ENCODE assay signal across 8 cellular contexts in genomic region chr2:111119847-111120252, GRCh38. TPM values are rescaled to one million over a fixed set of nuclear protein-coding genes. Genes with fewer than 3 reads are reported as not detected.
DNase-seq lines count a peak whose midpoint lies in the region; ATAC-seq and TF ChIP-seq lines count a peak whose summit lies in the region.

No MANE protein-coding gene starts in this region.

- intact Hi-C loops in stomach (cut with DNase I; ENCODE audit: low total_unique reads): loop anchor here (10.0 kb wide), 1 partner anchor 305 kb away; no protein-coding TSS in a partner anchor

- H3K36me3 Mint-ChIP-seq in activated CD8-positive, alpha-beta memory T cell treated with anti-CD3 and anti-CD28 coated beads, Interleukin-2, amount 10 ng/mL, durations not matched to agents 7 days and 5 days: peaks cover 8% of the 10 kb centered on the region
- H3K36me3 Mint-ChIP-seq in activated T-cell treated with anti-CD3 and anti-CD28 coated beads, Interleukin-2, amount 50 U/mL, for 72 hours (ENCODE audit: insufficient read depth in 2 of 2): peaks cover 4 to 10% of the 10 kb centered on the region in 2 donors

- H3K4me1 Mint-ChIP-seq in activated CD8-positive, alpha-beta memory T cell treated with anti-CD3 and anti-CD28 coated beads, Interleukin-2, amount 10 ng/mL, durations not matched to agents 7 days and 5 days: peaks cover 51% of the 10 kb centered on the region
- peaks cover 63% of the 10 kb centered on the region for H3K4me1 Mint-ChIP-seq in activated T-cell treated with anti-CD3 and anti-CD28 coated beads, Interleukin-2, amount 50 U/mL, for 72 hours (ENCODE audit: low read depth)

- peak overlapping the region; percentile 92 for H3K4me3 Mint-ChIP-seq in activated CD8-positive, alpha-beta memory T cell treated with anti-CD3 and anti-CD28 coated beads, Interleukin-2, amount 10 ng/mL, durations not matched to agents 7 days and 5 days
- H3K4me3 Mint-ChIP-seq in activated T-cell treated with anti-CD3 and anti-CD28 coated beads, Interleukin-2, amount 50 U/mL, for 72 hours: peak overlapping the region; percentile 87 to 88

- peaks cover 63% of the 10 kb centered on the region for H3K27me3 Mint-ChIP-seq in activated CD8-positive, alpha-beta memory T cell treated with anti-CD3 and anti-CD28 coated beads, Interleukin-2, amount 10 ng/mL, durations not matched to agents 7 days and 5 days
- peaks cover 10% of the 10 kb centered on the region for H3K27me3 Mint-ChIP-seq in activated T-cell treated with anti-CD3 and anti-CD28 coated beads, Interleukin-2, amount 50 U/mL, for 72 hours (ENCODE audit: low read depth)

- H3K27me3 ChIP-seq in stomach: peaks cover 5 to 55% (median 31%) of the 10 kb centered on the region in 3 donors

- H3K9me3 ChIP-seq in stomach: no peaks in the 10 kb centered on the region

- WGBS in stomach, 5 donors: 5 to 21% (median 16%) methylated on average over 24 to 26 of the region's 26 CpGs

- H3K27ac ChIP-seq in stomach: peak overlapping the region in 3 of 5 donors; percentile 86 to 93 (median 92)

- no peak overlapping the region for H3K27ac Mint-ChIP-seq in activated CD8-positive, alpha-beta memory T cell treated with anti-CD3 and anti-CD28 coated beads, Interleukin-2, amount 10 ng/mL, durations not matched to agents 7 days and 5 days
- H3K27ac Mint-ChIP-seq in activated T-cell treated with anti-CD3 and anti-CD28 coated beads, Interleukin-2, amount 50 U/mL, for 72 hours: no peak overlapping the region

- no peak for DNase-seq in activated CD8-positive, alpha-beta memory T cell treated with anti-CD3 and anti-CD28 coated beads, Interleukin-2, amount 10 ng/mL, durations not matched to agents 7 days and 5 days
- no peak for DNase-seq in activated CD8-positive, alpha-beta memory T cell treated with anti-CD3 and anti-CD28 coated beads for 24 hours
- DNase-seq in activated T-cell treated with anti-CD3 and anti-CD28 coated beads, Interleukin-2, amount 50 U/mL, for 72 hours: peak in 1 of 2 donors; percentile 44
- DNase-seq in stomach (no peak), DMS153 (lab: John Stamatoyannopoulos, UW) (no peak), GM10266 (ENCODE audit: extremely low spot score) (no peak)
- no peak for DNase-seq in activated effector memory CD4-positive, alpha-beta T cell treated with anti-CD3 and anti-CD28 coated beads, Interleukin-2, amount 50 U/mL, for 16 hours

- no peak for TF ChIP-seq EP300 in stomach (IDR thresholded peaks at IDR 0.05)

- no peak for ATAC-seq in activated CD8-positive, alpha-beta memory T cell treated with anti-CD3 and anti-CD28 coated beads, Interleukin-2, amount 10 ng/mL, durations not matched to agents 7 days and 5 days
- no peak for ATAC-seq in activated T-cell treated with anti-CD3 and anti-CD28 coated beads, Interleukin-2, amount 50 U/mL, for 72 hours (replicated peaks in 1 of 2)

- H3K4me3 ChIP-seq in iPS-11a (ENCODE audit: low read depth, low read length): peak overlapping the region; percentile 35
- H3K4me3 ChIP-seq in stomach: peak overlapping the region; percentile 74 to 89 (median 82)

- no peak for TF ChIP-seq POLR2A in stomach (IDR thresholded peaks at IDR 0.05)

- peaks cover 37 to 68% (median 65%) of the 10 kb centered on the region in 4 donors for H3K4me1 ChIP-seq in stomach

- CTCF ChIA-PET in activated CD8-positive, alpha-beta memory T cell treated with anti-CD3 and anti-CD28 coated beads, Interleukin-2, amount 10 ng/mL, durations not matched to agents 7 days and 5 days (lab: Charles Lee): interaction anchor here (1.1 to 1.9 kb wide), 4 partner anchors 20 to 581 kb away, joined by 3 to 9 read pairs (median 4); no protein-coding TSS in a partner anchor

- H3K9me3 Mint-ChIP-seq in activated CD8-positive, alpha-beta memory T cell treated with anti-CD3 and anti-CD28 coated beads, Interleukin-2, amount 10 ng/mL, durations not matched to agents 7 days and 5 days (ENCODE audit: low read depth): no peaks in the 10 kb centered on the region
- H3K9me3 Mint-ChIP-seq in activated T-cell treated with anti-CD3 and anti-CD28 coated beads, Interleukin-2, amount 50 U/mL, for 72 hours: no peaks in the 10 kb centered on the region

- TF ChIP-seq CTCF in stomach (IDR thresholded peaks at IDR 0.05) (no peak), GM10266 (IDR thresholded peaks at IDR 0.05; ENCODE audit: control insufficient read depth, insufficient read depth, low read depth, missing control alignments) (no peak)

- H3K36me3 ChIP-seq in stomach: peaks cover 0 to 13% (median 12%) of the 10 kb centered on the region in 4 donors

RNA-seq across cellular contexts. Expression of gene BCL2L11, which starts 0.9 kb away (rescaled TPM):
- 10 to 100 TPM; 11.9 to 46.8 TPM for total RNA-seq in activated CD8-positive, alpha-beta memory T cell treated with anti-CD3 and anti-CD28 coated beads, Interleukin-2, amount 10 ng/mL, durations not matched to agents 7 days and 5 days
- total RNA-seq in activated T-cell treated with anti-CD3 and anti-CD28 coated beads, Interleukin-2, amount 50 U/mL, for 72 hours: 10 to 100 TPM; 35.4 to 36.0 TPM
- total RNA-seq in stomach: 10 to 100 TPM in 3 of 5 donors, 1 to 10 TPM in 1, under 1 TPM in 1; 0.29 to 41.2 (median 16.2) TPM
- 1 to 10 TPM; 4.3 to 4.9 (median 4.6) TPM for polyA plus RNA-seq in stomach
